ENCODE assay signal across 11 cellular contexts in the genomic region with DNA sequence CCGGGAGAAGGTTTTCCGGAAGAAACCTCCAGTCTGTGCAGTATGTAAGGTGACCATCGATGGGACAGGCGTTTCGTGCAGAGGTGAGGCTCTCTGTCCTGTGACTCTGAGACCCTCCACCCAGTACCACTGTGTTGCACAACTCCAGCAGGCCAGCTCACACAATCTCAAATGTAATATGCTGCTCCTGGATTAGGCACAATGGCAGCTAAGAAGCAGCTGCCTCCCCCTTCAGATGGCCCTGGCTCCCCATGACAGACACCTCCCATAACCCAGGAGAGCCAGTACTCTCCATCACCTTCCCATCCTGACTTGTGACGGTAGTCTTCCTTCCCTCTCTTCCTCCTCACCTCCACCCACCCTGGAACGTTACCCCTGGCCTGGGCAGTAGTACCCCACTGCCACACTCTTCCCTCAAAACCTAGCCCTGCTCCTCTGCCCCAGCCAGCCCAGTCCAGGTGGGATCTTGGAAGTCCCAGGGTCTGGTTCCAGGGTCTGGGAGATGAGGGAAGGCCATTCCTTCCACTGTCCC. TPM values are rescaled to one million over a fixed set of nuclear protein-coding genes. Genes with fewer than 3 reads are reported as not detected.
DNase-seq lines count a peak whose midpoint lies in the region; ATAC-seq and TF ChIP-seq lines count a peak whose summit lies in the region.
"Had no signal": no experiment of that assay in that cellular context is flagged by ENCODE, and none has a peak within 500 bp of the region (broad histone marks: within the 10 kb centered on the region; RNA-seq: fewer than 3 reads in every experiment).

No MANE protein-coding gene starts in this region.

- H3K4me3 ChIP-seq in RWPE2 (ENCODE audit: severe bottlenecking) (no peak overlapping the region), fibroblast of mammary gland (ENCODE audit: control insufficient read depth, low read depth, low read length) (peak overlapping the region; percentile 80), ovary (peak overlapping the region; percentile 50)

- no peak for TF ChIP-seq CTCF in 22Rv1 (IDR thresholded peaks at IDR 0.05)
- TF ChIP-seq CTCF in RWPE2 (IDR thresholded peaks at IDR 0.05; ENCODE audit: poor library complexity, severe bottlenecking) = no peak
- TF ChIP-seq CTCF in fibroblast of mammary gland (conservative IDR thresholded peaks at IDR 0.05; ENCODE audit: control insufficient read depth, insufficient read depth, low read depth, low read length) = no peak
- no peak for TF ChIP-seq CTCF in ovary (IDR thresholded peaks at IDR 0.05)
- TF ChIP-seq CTCF in GM20000 (IDR thresholded peaks at IDR 0.05; ENCODE audit: extremely low read depth, missing control alignments) = no peak

- no peaks in the 10 kb centered on the region for H3K9me3 ChIP-seq in RWPE2 (ENCODE audit: severe bottlenecking)
- H3K9me3 ChIP-seq in ovary = no peaks in the 10 kb centered on the region

- DNase-seq in RWPE2 (ENCODE audit: low spot score) = no peak
- DNase-seq in fibroblast of mammary gland (ENCODE audit: low read depth) = no peak
- peak in 3 of 5 donors; percentile 31 to 45 (median 42) for DNase-seq in ovary
- no peak for DNase-seq in NCI-H748 treated with DMSO at 0.1 percent for 48 hours (lab: John Stamatoyannopoulos, UW)
- DNase-seq in GM20000 (ENCODE audit: low spot score) = no peak
- no peak for DNase-seq in stimulated activated CD4-positive, alpha-beta T cell treated with anti-CD3 and anti-CD28 coated beads, Interleukin-2, amount 100 ng/mL, for 48 hours
- DNase-seq: activated naive CD4-positive, alpha-beta T cell had no signal

- TF ChIP-seq POLR2A in ovary (IDR thresholded peaks at IDR 0.05) = no peak

- no peaks in the 10 kb centered on the region for H3K27me3 ChIP-seq in RWPE2 (ENCODE audit: insufficient read depth, poor library complexity, severe bottlenecking)
- no peaks in the 10 kb centered on the region for H3K27me3 ChIP-seq in ovary

- peak overlapping the region; percentile 100 for H3K27ac ChIP-seq in 22Rv1
- peak overlapping the region; percentile 95 for H3K27ac ChIP-seq in RWPE2 (ENCODE audit: poor library complexity, severe bottlenecking)
- peak overlapping the region; percentile 96 to 99 for H3K27ac ChIP-seq in ovary

- ATAC-seq in RWPE2 (ENCODE audit: low read depth) (no peak), GM19035 (IDR thresholded peaks at IDR 0.05; ENCODE audit: unreplicated experiment) (no peak)
- ATAC-seq: stimulated activated effector memory CD8-positive, alpha-beta T cell treated with anti-CD3 and anti-CD28 coated beads, Interleukin-12 subunit alpha, Interleukin-12 subunit beta, amount 100 ng/mL, for 72 hours had no signal

- H3K4me1 ChIP-seq in RWPE2 (ENCODE audit: insufficient read depth, poor library complexity, severe bottlenecking) (peaks cover 49% of the 10 kb centered on the region), ovary (ENCODE audit: insufficient read depth) (peaks cover 33% of the 10 kb centered on the region)

- TF ChIP-seq EP300 in ovary (IDR thresholded peaks at IDR 0.05) = no peak

- H3K36me3 ChIP-seq in RWPE2 (ENCODE audit: low read depth) = peaks cover 20% of the 10 kb centered on the region
- H3K36me3 ChIP-seq in ovary = no peaks in the 10 kb centered on the region

- intact Hi-C loops in ovary (cut with DNase I) = no loop called here

- 38 to 39% (median 38%) methylated on average over 7 of the region's 7 CpGs for WGBS in ovary, 3 donors

RNA-seq across cellular contexts. Expression of a gene that starts 2.1 kb away (rescaled TPM):
- total RNA-seq in ovary = 100 to 1,000 TPM in 6 of 7 donors, 10 to 100 TPM in 1; 88.7 to 255 (median 190) TPM
- polyA plus RNA-seq in ovary = 100 to 1,000 TPM in 1 of 2 donors, 10 to 100 TPM in 1; 66.8 to 161 TPM

RNA-seq across cellular contexts. Expression of a gene that starts 27.2 kb away (rescaled TPM):
- total RNA-seq in ovary = 10 to 100 TPM; 28.5 to 88.1 (median 79.9) TPM
- polyA plus RNA-seq in ovary = 10 to 100 TPM; 36.9 to 39.9 TPM

RNA-seq across cellular contexts. Expression of a gene that starts 45.5 kb away (rescaled TPM):
- total RNA-seq in ovary = 100 to 1,000 TPM in 6 of 7 donors, 10 to 100 TPM in 1; 81.3 to 685 (median 224) TPM
- 100 to 1,000 TPM in 1 of 2 donors, 10 to 100 TPM in 1; 78.9 to 112 TPM for polyA plus RNA-seq in ovary

RNA-seq across cellular contexts. Expression of a gene that starts 45.7 kb away (rescaled TPM):
- total RNA-seq in ovary = 1,000 to 10,000 TPM in 3 of 7 donors, 100 to 1,000 TPM in 4; 713 to 1,452 (median 896) TPM
- 100 to 1,000 TPM; 316 to 882 TPM for polyA plus RNA-seq in ovary

RNA-seq across cellular contexts. Expression of a gene that starts 51.3 kb away (rescaled TPM):
- under 1 TPM in 3 of 7 donors, not detected in 4; 0.17 to 0.72 (median 0.53) TPM for total RNA-seq in ovary
- polyA plus RNA-seq in ovary = under 1 TPM; 0.07 to 0.28 TPM
- total RNA-seq: NCI-H460 had no signal

Comparison
In these comparisons a context has a peak if more than half of its experiments do, and no peak if none do; other contexts are left out.
1. DNase-seq: peak in ovary (3 of 5); none in RWPE2 (single experiment), fibroblast of mammary gland (single experiment), NCI-H748 treated with DMSO at 0.1 percent for 48 hours (single experiment), GM20000 (single experiment) and stimulated activated CD4-positive, alpha-beta T cell treated with anti-CD3 and anti-CD28 coated beads, Interleukin-2, amount 100 ng/mL, for 48 hours (0 of 2).
2. Peak in every context shown above with its lines, with median percentiles within 50 percentile points of each other: H3K27ac ChIP-seq.